In genomic region chr18:45792551-45793294, GRCh38 we compare ENCODE assay signal across 20 cellular contexts. TPM values are rescaled to one million over a fixed set of nuclear protein-coding genes. Genes with fewer than 3 reads are reported as not detected.
DNase-seq lines count a peak whose midpoint lies in the region; ATAC-seq and TF ChIP-seq lines count a peak whose summit lies in the region.
"Had no signal": no experiment of that assay in that cellular context is flagged by ENCODE, and none has a peak within 500 bp of the region (broad histone marks: within the 10 kb centered on the region; RNA-seq: fewer than 3 reads in every experiment).

No MANE protein-coding gene starts in this region.

- DNase-seq in HCEC 1CT (peak; percentile 53), RPMI8226 (peak; percentile 14), coronary artery (ENCODE audit: low spot score) (peak; percentile 17), sciatic nerve (ENCODE audit: low spot score) (no peak), NCI-H1092 treated with DMSO at 0.1 percent for 48 hours (lab: John Stamatoyannopoulos, UW) (no peak), Right ventricle myocardium superior (no peak)
- DNase-seq: activated CD4-positive, alpha-beta memory T cell treated with anti-CD3 and anti-CD28 coated beads for 36 hours; activated CD4-positive, CD25-positive, alpha-beta regulatory T cell; activated gamma-delta T cell; cortex of kidney; H9; heart right ventricle; midbrain; NCI-H1694; NCI-H526 treated with DMSO at 0.1 percent for 48 hours; posterior cingulate gyrus; sigmoid colon; T-helper 9 cell had no signal

- H3K4me2 ChIP-seq in skeletal muscle satellite cell (ENCODE audit: low read length): peak overlapping the region; percentile 25

- no peak for TF ChIP-seq CTCF in coronary artery (IDR thresholded peaks at IDR 0.05)

- no peaks in the 10 kb centered on the region for H3K36me3 ChIP-seq in skeletal muscle satellite cell (ENCODE audit: insufficient read depth, low read length)
- H3K36me3 ChIP-seq: heart right ventricle, sigmoid colon had no signal

- peak overlapping the region; percentile 30 for H3K9ac ChIP-seq in skeletal muscle satellite cell (ENCODE audit: low read depth, low read length)

- no peaks in the 10 kb centered on the region for H3K9me3 ChIP-seq in skeletal muscle satellite cell (replicated peaks; ENCODE audit: low read length)
- H3K9me3 ChIP-seq: sigmoid colon had no signal

- no peaks in the 10 kb centered on the region for H3K27me3 ChIP-seq in skeletal muscle satellite cell (ENCODE audit: control insufficient read depth, insufficient read depth, low read length)
- H3K27me3 ChIP-seq: heart right ventricle, sigmoid colon had no signal

- no peak overlapping the region for H3K4me3 ChIP-seq in coronary artery
- H3K4me3 ChIP-seq in skeletal muscle satellite cell (ENCODE audit: low read length): no peak overlapping the region
- H3K4me3 ChIP-seq: heart right ventricle, sigmoid colon had no signal

- ATAC-seq in sciatic nerve (no peak), Right ventricle myocardium superior (ENCODE audit: poor library complexity) (no peak)
- ATAC-seq: heart right ventricle, left lobe of liver had no signal

- intact Hi-C loops in sciatic nerve (cut with DNase I): no loop called here
- intact Hi-C loops in Right ventricle myocardium superior (cut with DNase I): no loop called here

- peaks cover 16% of the 10 kb centered on the region for H3K4me1 ChIP-seq in skeletal muscle satellite cell (ENCODE audit: control insufficient read depth, insufficient read depth, low read length)
- H3K4me1 ChIP-seq: heart right ventricle, sigmoid colon had no signal

- H3K27ac ChIP-seq in coronary artery: no peak overlapping the region
- H3K27ac ChIP-seq: heart right ventricle, sigmoid colon had no signal

RNA-seq across cellular contexts. Expression of gene SIGLEC15, which starts 32.8 kb away (rescaled TPM):
- total RNA-seq in skeletal muscle satellite cell (2012; rRNA removed): 1.7 and 3.3 TPM in 2 replicates
- 0.31 TPM for total RNA-seq in sciatic nerve
- not detected for total RNA-seq in Right ventricle myocardium superior
- total RNA-seq: activated CD4-positive, alpha-beta memory T cell treated with anti-CD3 and anti-CD28 coated beads for 36 hours had no signal

Comparison
In these comparisons a context has a peak if more than half of its experiments do, and no peak if none do; other contexts are left out.
1. DNase-seq: peak in HCEC 1CT (single experiment), RPMI8226 (single experiment) and coronary artery (single experiment); none in sciatic nerve (single experiment), NCI-H1092 treated with DMSO at 0.1 percent for 48 hours (single experiment) and Right ventricle myocardium superior (single experiment).